In the genomic region with DNA sequence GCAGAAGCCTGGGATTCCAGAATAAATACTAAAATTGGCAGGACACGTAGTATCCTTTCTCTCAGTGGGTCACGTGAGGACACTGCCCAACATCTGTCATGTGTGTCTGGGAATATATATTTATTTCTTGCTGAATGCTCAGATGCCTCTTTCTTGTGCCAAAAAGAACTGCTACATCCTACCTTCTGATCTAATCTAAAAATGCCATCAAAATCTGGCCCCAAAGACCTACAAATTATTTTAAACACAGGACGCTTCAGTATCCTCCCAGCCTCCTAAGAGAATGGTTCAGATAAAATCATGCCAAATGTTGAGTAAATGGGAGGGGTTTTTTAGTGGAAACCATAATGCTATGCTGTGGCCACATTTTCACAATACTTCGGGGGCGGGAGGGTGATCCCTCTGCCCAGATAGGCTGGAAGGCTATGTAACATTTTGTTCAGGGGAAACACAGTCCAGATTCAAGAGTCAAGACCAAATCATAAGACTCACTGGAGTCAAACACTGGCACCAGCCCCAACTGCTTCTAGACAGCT, we compare ENCODE assay signal across 9 cellular contexts. TPM values are rescaled to one million over a fixed set of nuclear protein-coding genes. Genes with fewer than 3 reads are reported as not detected.
DNase-seq lines count a peak whose midpoint lies in the region; TF ChIP-seq lines count a peak whose summit lies in the region.
"Had no signal": no experiment of that assay in that cellular context is flagged by ENCODE, and none has a peak within 500 bp of the region (broad histone marks: within the 10 kb centered on the region; RNA-seq: fewer than 3 reads in every experiment).

No MANE protein-coding gene starts in this region.

- H3K9me3 ChIP-seq in right atrium auricular region: no peaks in the 10 kb centered on the region
- H3K9me3 ChIP-seq in HAP-1: no peaks in the 10 kb centered on the region

- no peak for TF ChIP-seq CTCF in right atrium auricular region (IDR thresholded peaks at IDR 0.05)

- peaks cover 13% of the 10 kb centered on the region for H3K4me1 Mint-ChIP-seq in activated naive CD8-positive, alpha-beta T cell (ENCODE audit: low read depth)
- peaks cover 34% of the 10 kb centered on the region for H3K4me1 Mint-ChIP-seq in stimulated activated naive CD8-positive, alpha-beta T cell treated with anti-CD3 and anti-CD28 coated beads, Interleukin-15, Interleukin-2, amounts not matched to agents 100 ng/mL and 50 ng/mL, for 24 hours (ENCODE audit: low read depth)

- peaks cover 7% of the 10 kb centered on the region for H3K36me3 Mint-ChIP-seq in activated naive CD8-positive, alpha-beta T cell
- H3K36me3 Mint-ChIP-seq in stimulated activated naive CD8-positive, alpha-beta T cell treated with anti-CD3 and anti-CD28 coated beads, Interleukin-15, Interleukin-2, amounts not matched to agents 100 ng/mL and 50 ng/mL, for 24 hours (ENCODE audit: low read depth): peaks cover 43% of the 10 kb centered on the region

- peak overlapping the region; percentile 77 to 86 for H3K27ac ChIP-seq in right atrium auricular region

- DNase-seq in HCEC 1CT (peak; percentile 59), right atrium auricular region (ENCODE audit: low spot score) (peak; percentile 93), NK-92 (lab: John Stamatoyannopoulos, UW; ENCODE audit: unreplicated experiment) (no peak), germinal center (ENCODE audit: low spot score) (no peak), pons (ENCODE audit: low spot score) (no peak), HAP-1 (ENCODE audit: low spot score in 2 of 2) (no peak)
- DNase-seq: NCI-H526 had no signal

- H3K4me1 ChIP-seq in right atrium auricular region (peaks cover 0 to 62% of the 10 kb centered on the region in 2 donors), HAP-1 (no peaks in the 10 kb centered on the region)

- H3K9me3 Mint-ChIP-seq in activated naive CD8-positive, alpha-beta T cell (ENCODE audit: low read depth): no peaks in the 10 kb centered on the region
- no peaks in the 10 kb centered on the region for H3K9me3 Mint-ChIP-seq in stimulated activated naive CD8-positive, alpha-beta T cell treated with anti-CD3 and anti-CD28 coated beads, Interleukin-15, Interleukin-2, amounts not matched to agents 100 ng/mL and 50 ng/mL, for 24 hours

- no peak overlapping the region for H3K4me3 Mint-ChIP-seq in activated naive CD8-positive, alpha-beta T cell
- H3K4me3 Mint-ChIP-seq in stimulated activated naive CD8-positive, alpha-beta T cell treated with anti-CD3 and anti-CD28 coated beads, Interleukin-15, Interleukin-2, amounts not matched to agents 100 ng/mL and 50 ng/mL, for 24 hours: peak overlapping the region; percentile 3

- no peak overlapping the region for H3K4me3 ChIP-seq in right atrium auricular region
- H3K4me3 ChIP-seq in HAP-1: no peak overlapping the region

- H3K27me3 ChIP-seq in right atrium auricular region (no peaks in the 10 kb centered on the region), HAP-1 (ENCODE audit: low read depth) (no peaks in the 10 kb centered on the region)

- in situ Hi-C loops in HAP-1 (cut with MboI; ENCODE audit: low sequenced_read_pairs): loop anchor here (10.0 to 25.0 kb wide), 2 partner anchors 129 to 442 kb away; no protein-coding TSS in a partner anchor

- no peaks in the 10 kb centered on the region for H3K27me3 Mint-ChIP-seq in activated naive CD8-positive, alpha-beta T cell
- no peaks in the 10 kb centered on the region for H3K27me3 Mint-ChIP-seq in stimulated activated naive CD8-positive, alpha-beta T cell treated with anti-CD3 and anti-CD28 coated beads, Interleukin-15, Interleukin-2, amounts not matched to agents 100 ng/mL and 50 ng/mL, for 24 hours

- H3K27ac Mint-ChIP-seq in activated naive CD8-positive, alpha-beta T cell: peak overlapping the region; percentile 68
- peak overlapping the region; percentile 50 for H3K27ac Mint-ChIP-seq in stimulated activated naive CD8-positive, alpha-beta T cell treated with anti-CD3 and anti-CD28 coated beads, Interleukin-15, Interleukin-2, amounts not matched to agents 100 ng/mL and 50 ng/mL, for 24 hours

- peaks cover 14% of the 10 kb centered on the region for H3K36me3 ChIP-seq in right atrium auricular region
- no peaks in the 10 kb centered on the region for H3K36me3 ChIP-seq in HAP-1 (replicated peaks)

RNA-seq across cellular contexts. Expression of gene CORO6, which starts 22.9 kb away (rescaled TPM):
- 10 to 100 TPM; 65.0 to 87.6 TPM for total RNA-seq in right atrium auricular region

RNA-seq across cellular contexts. Expression of gene ANKRD13B, which starts 52.7 kb away (rescaled TPM):
- total RNA-seq in right atrium auricular region: 1 to 10 TPM; 6.6 to 8.3 TPM

RNA-seq across cellular contexts. Expression of gene GIT1, which starts 56.1 kb away (rescaled TPM):
- total RNA-seq in right atrium auricular region: 10 to 100 TPM; 26.7 to 48.1 TPM

Comparison
In these comparisons a context has a peak if more than half of its experiments do, and no peak if none do; other contexts are left out.
1. DNase-seq: peak in HCEC 1CT (single experiment) and right atrium auricular region (single experiment); none in NK-92 (single experiment), germinal center (single experiment), pons (single experiment) and HAP-1 (0 of 2).